9 cellular contexts compared by ENCODE assay signal in genomic region chr14:90384543-90384911, GRCh38. TPM values are rescaled to one million over a fixed set of nuclear protein-coding genes. Genes with fewer than 3 reads are reported as not detected.
DNase-seq lines count a peak whose midpoint lies in the region; ATAC-seq, FAIRE-seq and TF ChIP-seq lines count a peak whose summit lies in the region.
"Had no signal": no experiment of that assay in that cellular context is flagged by ENCODE, and none has a peak within 500 bp of the region (broad histone marks: within the 10 kb centered on the region; RNA-seq: fewer than 3 reads in every experiment).

No MANE protein-coding gene starts in this region.

- H3K9me3 ChIP-seq in K562 (replicated peaks; ENCODE audit: control insufficient read depth, insufficient read depth, low read depth, low read length) = no peaks in the 10 kb centered on the region
- no peaks in the 10 kb centered on the region for H3K9me3 ChIP-seq in lung (ENCODE audit: control insufficient read depth in 2 of 2, insufficient read depth in 1 of 2, low read length in 1 of 2)
- no peaks in the 10 kb centered on the region for H3K9me3 ChIP-seq in uterus

- no peak for TF ChIP-seq CTCF in K562 (IDR thresholded peaks at IDR 0.05 in 2 of 3, conservative IDR thresholded peaks at IDR 0.05 in 1 of 3; ENCODE audit: insufficient read depth in 2 of 3, low read depth in 1 of 3, low read length in 3 of 3)
- TF ChIP-seq CTCF in lung (IDR thresholded peaks at IDR 0.05; ENCODE audit: control extremely low read depth, extremely low read depth) = no peak
- no peak for TF ChIP-seq CTCF in uterus (IDR thresholded peaks at IDR 0.05)

- TF ChIP-seq RAD21 in K562 (CRISPR knock-in tag; conservative IDR thresholded peaks at IDR 0.05 in 1 of 2, IDR thresholded peaks at IDR 0.05 in 1 of 2) = no peak

- peak overlapping the region in 1 of 2 experiments; percentile 93; a peak in 2 of 4 replicates for H3K9ac ChIP-seq in K562 (ENCODE audit: insufficient read depth in 1 of 2, low read depth in 2 of 2, low read length in 2 of 2)

- no peaks in the 10 kb centered on the region for H3K79me2 ChIP-seq in K562 (ENCODE audit: control insufficient read depth, insufficient read depth, low read length)

- POLR2A ChIA-PET in K562 (lab: Yijun Ruan, JAX) = interaction anchor here (0.6 to 3.2 kb wide), 5 partner anchors 8 to 75 kb away, joined by 3 to 29 read pairs (median 4); partner anchors contain the start of gene CALM1

- H3K4me1 ChIP-seq in K562 (replicated peaks in 1 of 2; ENCODE audit: control insufficient read depth in 2 of 2, insufficient read depth in 2 of 2, low read length in 2 of 2) (peaks cover 15 to 23% of the 10 kb centered on the region in 2 experiments), lung (ENCODE audit: control insufficient read depth in 2 of 2, insufficient read depth in 2 of 2, low read length in 2 of 2) (peaks cover 0 to 4% of the 10 kb centered on the region in 2 donors), uterus (peaks cover 6% of the 10 kb centered on the region in 2 donors)

- no peaks in the 10 kb centered on the region for H3K27me3 ChIP-seq in K562 (ENCODE audit: control insufficient read depth in 2 of 2, insufficient read depth in 2 of 2, low read length in 2 of 2)
- no peaks in the 10 kb centered on the region for H3K27me3 ChIP-seq in lung (ENCODE audit: control insufficient read depth, insufficient read depth)
- no peaks in the 10 kb centered on the region for H3K27me3 ChIP-seq in uterus

- CTCF ChIA-PET in K562 (lab: Yijun Ruan, JAX; ENCODE audit: low intra/inter-chr PET ratio) = no interaction called here

- intact Hi-C loops in K562 (cut with micrococcal nuclease) (loop anchor here (5.0 kb wide), 1 partner anchor 423 kb away; no protein-coding TSS in a partner anchor), uterus (cut with DNase I; ENCODE audit: low total_unique reads) (no loop called here)

- ATAC-seq in K562 = no peak
- ATAC-seq in lung (ENCODE audit: insufficient read depth, low FRiP score) = no peak
- ATAC-seq in HG02840 (IDR thresholded peaks at IDR 0.05; ENCODE audit: low FRiP score, unreplicated experiment) = no peak
- ATAC-seq in GM21367 (IDR thresholded peaks at IDR 0.05; ENCODE audit: unreplicated experiment) = no peak

- 64% methylated on average over 3 of the region's 3 CpGs for WGBS in K562 (ENCODE audit: insufficient coverage, low coverage, missing lambda C conversion rate)
- WGBS in lung, 2 donors = 56 to 58% methylated on average over 3 of the region's 3 CpGs

- BruUV-seq in K562 (replicated peaks; lab: Mats Ljungman, UMichigan) = no TSS peak

- H3K4me3 ChIP-seq in K562 = no peak overlapping the region; the same call in 1 of the 2 replicates
- H3K4me3 ChIP-seq in lung = no peak overlapping the region
- no peak overlapping the region for H3K4me3 ChIP-seq in uterus

- H4K20me1 ChIP-seq in K562 (replicated peaks; ENCODE audit: control insufficient read depth, insufficient read depth, low read length) = no peaks in the 10 kb centered on the region

- no peak for FAIRE-seq in K562 (lab: Jason Lieb, UNC)

- H3K27ac ChIP-seq in K562 (ENCODE audit: extremely low read depth, low read depth, low read length) = peak overlapping the region; percentile 96; the same call in 2 of the 3 replicates
- peak overlapping the region; percentile 98 to 99 for H3K27ac ChIP-seq in lung (ENCODE audit: low read depth in 1 of 2, low read length in 1 of 2)
- H3K27ac ChIP-seq in uterus = peak overlapping the region; percentile 100

- DNase-seq in stimulated activated CD4-positive, alpha-beta T cell treated with anti-CD3 and anti-CD28 coated beads, Interleukin-4, amount 100 ng/mL, for 24 hours = peak; percentile 30
- no peak for DNase-seq in stimulated activated CD4-positive, alpha-beta T cell treated with anti-CD3 and anti-CD28 coated beads, Interleukin-2, amount 100 ng/mL, for 24 hours
- DNase-seq in K562 (ENCODE audit: extremely low read depth in 1 of 4, low spot score in 3 of 4) = no peak
- DNase-seq in lung (ENCODE audit: low spot score) = no peak
- no peak for DNase-seq in uterus
- DNase-seq in ACHN = no peak
- DNase-seq: GF-D8 had no signal

- H3K9me1 ChIP-seq in K562 (ENCODE audit: control insufficient read depth, insufficient read depth, low read length) = no peaks in the 10 kb centered on the region

- TF ChIP-seq POLR2A in K562 (conservative IDR thresholded peaks at IDR 0.05) (no peak), uterus (IDR thresholded peaks at IDR 0.05) (no peak)

- H3K4me2 ChIP-seq in K562 (ENCODE audit: insufficient read depth, low read length) = peak overlapping the region; percentile 87

- in situ Hi-C loops in K562 (cut with MboI) = no loop called here
- in situ Hi-C loops in ACHN (cut with HindIII; ENCODE audit: low pct_ligation_motif_present, low pct_unique_long_range_greater_than_20kb, low sequenced_read_pairs) = no loop called here

- TF ChIP-seq EP300 in K562 (IDR thresholded peaks at IDR 0.05; ENCODE audit: low read length) = no peak

- H2AFZ ChIP-seq in K562 (ENCODE audit: low read depth, low read length) = peak overlapping the region; percentile 88

- H3K36me3 ChIP-seq in K562 (ENCODE audit: control insufficient read depth, insufficient read depth, low read length) = no peaks in the 10 kb centered on the region
- no peaks in the 10 kb centered on the region for H3K36me3 ChIP-seq in lung (ENCODE audit: control insufficient read depth in 2 of 2, insufficient read depth in 2 of 2, low read length in 2 of 2)
- no peaks in the 10 kb centered on the region for H3K36me3 ChIP-seq in uterus

TF ChIP-seq in K562, 482 proteins besides CTCF, POLR2A, EP300 and RAD21 (continues in another document):
- no peak for TF ChIP-seq MBD2 (IDR thresholded peaks at IDR 0.05; ENCODE audit: borderline replicate concordance, low read depth)
- TF ChIP-seq SMARCA5 (IDR thresholded peaks at IDR 0.05) = no peak
- no peak for TF ChIP-seq POLR2AphosphoS5 (IDR thresholded peaks at IDR 0.05; ENCODE audit: control insufficient read depth, insufficient read depth, low read depth, low read length)
- no peak for TF ChIP-seq HDAC2 (IDR thresholded peaks at IDR 0.05)
- no peak for TF ChIP-seq VEZF1 (CRISPR knock-in tag; IDR thresholded peaks at IDR 0.05)
- no peak for TF ChIP-seq SRSF1 (IDR thresholded peaks at IDR 0.05; ENCODE audit: low read depth, low read length)
- TF ChIP-seq CHCHD3 (CRISPR knock-in tag; IDR thresholded peaks at IDR 0.05) = no peak
- TF ChIP-seq CBX1 (IDR thresholded peaks at IDR 0.05; ENCODE audit: low read depth) = no peak
- no peak for TF ChIP-seq CAMTA2 (CRISPR knock-in tag; conservative IDR thresholded peaks at IDR 0.05)

RNA-seq across cellular contexts. Expression of gene CALM1, which starts 12.3 kb away (rescaled TPM):
- total RNA-seq in K562 (2011; cell fraction: chromatin; rRNA removed; ENCODE audit: low replicate concordance) = 62.1 and 139 TPM in 2 replicates
- 42.4 and 45.7 TPM in 2 replicates for total RNA-seq in K562 (2011; cell fraction: nucleolus; rRNA removed)
- 60.5 and 80.2 TPM in 2 replicates for total RNA-seq in K562 (2011; cell fraction: nucleoplasm; rRNA removed)
- 256 and 290 TPM in 2 replicates for total RNA-seq in K562 (2014; rRNA removed)
- total RNA-seq in K562 (2014; rRNA removed; fragmentation: Illumina TruSeq; extraction: Trizol) = 158 and 169 TPM in 2 replicates
- total RNA-seq in K562 (2015; rRNA removed; fragmentation: Illumina TruSeq; extraction: Trizol) = 139 and 148 TPM in 2 replicates
- 141 and 155 TPM in 2 replicates for total RNA-seq in K562 (2021)
- 128 and 161 TPM in 2 replicates for polyA plus RNA-seq in K562 (2011; rRNA removed)
- polyA plus RNA-seq in K562 (2011; cell fraction: cytosol; rRNA removed) = 77.4 and 107 TPM in 2 replicates
- 56.0 and 78.4 TPM in 2 replicates for polyA plus RNA-seq in K562 (2011; cell fraction: nucleus; rRNA removed)
- 143 and 146 TPM in 2 replicates for polyA plus RNA-seq in K562 (2012)
- 206 and 269 TPM in 2 replicates for polyA plus RNA-seq in K562 (2014; fragmentation: Illumina TruSeq; extraction: Trizol)
- 10 to 100 TPM; 48.0 to 85.7 TPM for polyA plus RNA-seq in K562 (2014; fragmentation: Nextera tagmentation; extraction: Ambion mirVana)
- polyA plus RNA-seq in K562 (2014; rRNA removed) = 162 and 178 TPM in 2 replicates
- 242 and 267 TPM in 2 replicates for polyA minus RNA-seq in K562 (2011; rRNA and poly(A)+ RNA removed)
- polyA minus RNA-seq in K562 (2011; cell fraction: cytosol; rRNA and poly(A)+ RNA removed) = 56.8 and 84.7 TPM in 2 replicates
- 73.0 and 82.9 TPM in 2 replicates for polyA minus RNA-seq in K562 (2011; cell fraction: nucleus; rRNA and poly(A)+ RNA removed)
- total RNA-seq in lung = 100 to 1,000 TPM; 476 to 543 TPM
- polyA plus RNA-seq in lung = 100 to 1,000 TPM; 364 to 480 TPM
- 100 to 1,000 TPM; 155 to 248 (median 201) TPM for total RNA-seq in uterus

RNA-seq across cellular contexts. Expression of gene NRDE2, which starts 52.8 kb away (rescaled TPM):
- total RNA-seq in K562 (2011; cell fraction: chromatin; rRNA removed; ENCODE audit: low replicate concordance) = 55.5 and 58.1 TPM in 2 replicates
- total RNA-seq in K562 (2011; cell fraction: nucleolus; rRNA removed) = 29.7 and 30.1 TPM in 2 replicates
- 29.3 and 31.1 TPM in 2 replicates for total RNA-seq in K562 (2011; cell fraction: nucleoplasm; rRNA removed)
- total RNA-seq in K562 (2014; rRNA removed) (6.2 and 8.4 TPM in 2 replicates), K562 (2014; rRNA removed; fragmentation: Illumina TruSeq; extraction: Trizol) (11.0 and 11.1 TPM in 2 replicates), K562 (2015; rRNA removed; fragmentation: Illumina TruSeq; extraction: Trizol) (12.3 and 12.6 TPM in 2 replicates), K562 (2021) (14.6 and 15.0 TPM in 2 replicates), lung (10 to 100 TPM; 18.9 to 21.0 TPM), uterus (10 to 100 TPM in 3 of 4 donors, 1 to 10 TPM in 1; 2.1 to 31.1 (median 27.0) TPM)
- polyA plus RNA-seq in K562 (2011; rRNA removed) (10.9 and 11.5 TPM in 2 replicates), K562 (2014; fragmentation: Illumina TruSeq; extraction: Trizol) (6.8 and 8.1 TPM in 2 replicates), K562 (2014; fragmentation: Nextera tagmentation; extraction: Ambion mirVana) (1 to 10 TPM; 3.3 to 5.7 TPM), K562 (2014; rRNA removed) (8.3 and 13.4 TPM in 2 replicates), lung (1 to 10 TPM; 7.0 to 7.7 TPM)
- polyA plus RNA-seq in K562 (2011; cell fraction: cytosol; rRNA removed) = 5.4 and 7.1 TPM in 2 replicates
- polyA plus RNA-seq in K562 (2011; cell fraction: nucleus; rRNA removed) = 14.2 and 20.4 TPM in 2 replicates
- polyA plus RNA-seq in K562 (2012) = 4.6 and 5.4 TPM in 2 replicates
- polyA minus RNA-seq in K562 (2011; rRNA and poly(A)+ RNA removed) = 14.4 and 16.4 TPM in 2 replicates
- 4.9 and 7.8 TPM in 2 replicates for polyA minus RNA-seq in K562 (2011; cell fraction: cytosol; rRNA and poly(A)+ RNA removed)
- polyA minus RNA-seq in K562 (2011; cell fraction: nucleus; rRNA and poly(A)+ RNA removed) = 13.1 and 19.2 TPM in 2 replicates
